26 cellular contexts compared by ENCODE assay signal in the genomic region with DNA sequence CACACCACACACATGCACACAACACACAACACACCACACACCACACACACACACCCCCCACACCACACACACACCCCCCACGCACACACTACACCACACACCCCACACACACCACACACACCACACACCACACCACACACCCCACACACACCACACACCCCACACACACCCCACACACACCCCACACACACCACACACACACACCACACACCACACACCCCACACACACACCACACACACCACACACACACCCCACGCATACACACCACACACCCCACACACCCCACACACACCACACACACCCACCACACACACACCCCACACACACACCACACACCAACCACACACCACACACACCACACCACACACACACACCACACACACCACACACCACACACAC. TPM values are rescaled to one million over a fixed set of nuclear protein-coding genes. Genes with fewer than 3 reads are reported as not detected.
DNase-seq lines count a peak whose midpoint lies in the region; ATAC-seq, FAIRE-seq and TF ChIP-seq lines count a peak whose summit lies in the region.
"Had no signal": no experiment of that assay in that cellular context is flagged by ENCODE, and none has a peak within 500 bp of the region (broad histone marks: within the 10 kb centered on the region; RNA-seq: fewer than 3 reads in every experiment).

No MANE protein-coding gene starts in this region.

- FAIRE-seq in K562 (lab: Jason Lieb, UNC), result peak; percentile 11
- FAIRE-seq: G401.6, RCC 7860 had no signal

- no peak overlapping the region for H4K91ac ChIP-seq in neuronal stem cell (ENCODE audit: low read depth, low read length, poor library complexity)

- no peaks in the 10 kb centered on the region for H3K27me3 Mint-ChIP-seq in stimulated activated naive CD8-positive, alpha-beta T cell treated with anti-CD3 and anti-CD28 coated beads, Interleukin-15, amount 100 ng/mL, for 72 hours
- H3K27me3 Mint-ChIP-seq in WTC11 (ENCODE audit: low read depth), result no peaks in the 10 kb centered on the region

- no peak overlapping the region for H3K23ac ChIP-seq in neuronal stem cell (ENCODE audit: low read depth, low read length, poor library complexity)

- H3K9me3 ChIP-seq in K562 (replicated peaks; ENCODE audit: control insufficient read depth, insufficient read depth, low read depth, low read length) (0 out of 2 replicates have a peak, but pooled peaks cover 3% of the 10 kb centered on the region), neuronal stem cell (replicated peaks in 1 of 2; ENCODE audit: control insufficient read depth in 2 of 2, insufficient read depth in 1 of 2, low read depth in 1 of 2, low read length in 2 of 2) (peaks cover 0 to 3% of the 10 kb centered on the region in 2 donors)
- H3K9me3 ChIP-seq: SJCRH30 had no signal

- no peak overlapping the region for H3K4me3 Mint-ChIP-seq in stimulated activated naive CD8-positive, alpha-beta T cell treated with anti-CD3 and anti-CD28 coated beads, Interleukin-15, amount 100 ng/mL, for 72 hours
- no peak overlapping the region for H3K4me3 Mint-ChIP-seq in WTC11
- H3K4me3 Mint-ChIP-seq: CD8-positive, alpha-beta memory T cell; T-cell had no signal

- TF ChIP-seq EP300 in K562 (IDR thresholded peaks at IDR 0.05; ENCODE audit: low read length), result no peak

- no CpG with 5 or more reads among the region's 2 CpGs for WGBS in K562 (ENCODE audit: insufficient coverage, low coverage, missing lambda C conversion rate)
- WGBS in neuronal stem cell (ENCODE audit: extremely low coverage in 2 of 2, insufficient read length in 2 of 2, insufficient replicate concordance in 1 of 2), 2 donors, result 100% methylated on average over 1 of the region's 2 CpGs; no CpG with 5 or more reads in 1 of the 2 donors

- H3K27me3 ChIP-seq in K562 (ENCODE audit: control insufficient read depth in 2 of 2, insufficient read depth in 2 of 2, low read length in 2 of 2) (no peaks in the 10 kb centered on the region), neuronal stem cell (ENCODE audit: control insufficient read depth in 3 of 3, insufficient read depth in 3 of 3, low read depth in 1 of 3, low read length in 3 of 3) (peaks cover 0 to 1% (median 0%) of the 10 kb centered on the region in 3 experiments)
- H3K27me3 ChIP-seq: SJCRH30 had no signal

- H2BK120ac ChIP-seq in neuronal stem cell (ENCODE audit: low read depth, low read length), result no peak overlapping the region

- H3K4ac ChIP-seq in neuronal stem cell (ENCODE audit: low read length), result no peak overlapping the region

- H3K27ac ChIP-seq in K562 (ENCODE audit: extremely low read depth, low read depth, low read length) (no peak overlapping the region), neuronal stem cell (replicated peaks; ENCODE audit: low read length) (no peak overlapping the region)
- H3K27ac ChIP-seq: SJCRH30 had no signal

- H3K14ac ChIP-seq in neuronal stem cell (ENCODE audit: low read length), result peak overlapping the region; percentile 11

- H3K4me2 ChIP-seq in K562 (ENCODE audit: insufficient read depth, low read length) (no peak overlapping the region), neuronal stem cell (ENCODE audit: insufficient read depth, low read length, poor library complexity, severe bottlenecking) (no peak overlapping the region)

- H3K9me1 ChIP-seq in K562 (ENCODE audit: control insufficient read depth, insufficient read depth, low read length), result no peaks in the 10 kb centered on the region

- H3K79me2 ChIP-seq in K562 (ENCODE audit: control insufficient read depth, insufficient read depth, low read length), result no peaks in the 10 kb centered on the region

- no peaks in the 10 kb centered on the region for H3K36me3 ChIP-seq in K562 (ENCODE audit: control insufficient read depth, insufficient read depth, low read length)
- no peaks in the 10 kb centered on the region for H3K36me3 ChIP-seq in neuronal stem cell (replicated peaks in 1 of 2; ENCODE audit: control insufficient read depth in 2 of 2, insufficient read depth in 2 of 2, low read length in 2 of 2)
- H3K36me3 ChIP-seq: SJCRH30 had no signal

- H2AFZ ChIP-seq in K562 (ENCODE audit: low read depth, low read length) (no peak overlapping the region), neuronal stem cell (ENCODE audit: low read length) (no peak overlapping the region)

- in situ Hi-C loops in K562 (cut with MboI), result no loop called here

- no peak overlapping the region for H2AK5ac ChIP-seq in neuronal stem cell (ENCODE audit: low read depth, low read length)

- no peaks in the 10 kb centered on the region for H3K9me3 Mint-ChIP-seq in stimulated activated naive CD8-positive, alpha-beta T cell treated with anti-CD3 and anti-CD28 coated beads, Interleukin-15, amount 100 ng/mL, for 72 hours
- H3K9me3 Mint-ChIP-seq in WTC11, result peaks cover 20% of the 10 kb centered on the region
- H3K9me3 Mint-ChIP-seq: CD8-positive, alpha-beta memory T cell had no signal

- H3K79me1 ChIP-seq in neuronal stem cell (ENCODE audit: low read depth, low read length), result no peaks in the 10 kb centered on the region

- DNase-seq in stimulated activated naive CD8-positive, alpha-beta T cell treated with anti-CD3 and anti-CD28 coated beads, Interleukin-15, amount 100 ng/mL, for 72 hours, result no peak
- no peak for DNase-seq in stimulated activated naive CD8-positive, alpha-beta T cell treated with anti-CD3 and anti-CD28 coated beads, Interleukin-15, Interleukin-2, amounts not matched to agents 100 U/mL and 50 U/mL, for 24 hours
- DNase-seq in K562 (ENCODE audit: extremely low read depth in 1 of 4, low spot score in 3 of 4), result no peak
- DNase-seq in neuronal stem cell (ENCODE audit: low spot score), result no peak
- no peak for DNase-seq in WTC11 (ENCODE audit: low spot score)
- no peak for DNase-seq in NCI-H2107 treated with DMSO at 0.1 percent for 48 hours (lab: John Stamatoyannopoulos, UW; ENCODE audit: unreplicated experiment)
- DNase-seq in left ventricle myocardium superior, result no peak
- DNase-seq: 8988T; AML-193; C1 segment of cervical spinal cord; Calu3; CD8-positive, alpha-beta memory T cell; GOT3; KBM-7; MM.1S; NCI-H1092; NCI-H2029 treated with DMSO at 0.1 percent for 48 hours; NCI-H2171; NCI-H524 treated with DMSO at 0.1 percent for 48 hours; OCI-M1; SJCRH30; T-cell had no signal

- no peak overlapping the region for H3K9ac ChIP-seq in K562 (ENCODE audit: insufficient read depth in 1 of 2, low read depth in 2 of 2, low read length in 2 of 2)
- H3K9ac ChIP-seq in neuronal stem cell (ENCODE audit: low read depth, low read length, poor library complexity), result no peak overlapping the region

- no peak overlapping the region for H4K8ac ChIP-seq in neuronal stem cell (ENCODE audit: low read depth, low read length)

- intact Hi-C loops in K562 (cut with micrococcal nuclease), result loop anchor here (5.0 kb wide), 1 partner anchor 51 kb away; no protein-coding TSS in a partner anchor
- intact Hi-C loops in left ventricle myocardium superior (cut with micrococcal nuclease), result no loop called here

- H3K36me3 Mint-ChIP-seq in WTC11, result peaks cover 11% of the 10 kb centered on the region
- H3K36me3 Mint-ChIP-seq: T-cell had no signal

- H3K4me3 ChIP-seq in K562 (no peak overlapping the region), neuronal stem cell (ENCODE audit: low read length in 2 of 2) (peak overlapping the region in 1 of 2 donors; percentile 57)
- H3K4me3 ChIP-seq: SJCRH30 had no signal

- no peak for TF ChIP-seq POLR2A in K562 (conservative IDR thresholded peaks at IDR 0.05)

- BruUV-seq in K562 (replicated peaks; lab: Mats Ljungman, UMichigan), result no TSS peak

- no peak for TF ChIP-seq RAD21 in K562 (CRISPR knock-in tag; conservative IDR thresholded peaks at IDR 0.05 in 1 of 2, IDR thresholded peaks at IDR 0.05 in 1 of 2)

- TF ChIP-seq CTCF in K562 (IDR thresholded peaks at IDR 0.05 in 2 of 3, conservative IDR thresholded peaks at IDR 0.05 in 1 of 3; ENCODE audit: insufficient read depth in 2 of 3, low read depth in 1 of 3, low read length in 3 of 3) (no peak), WTC11 (IDR thresholded peaks at IDR 0.05) (no peak)

- H2BK15ac ChIP-seq in neuronal stem cell (ENCODE audit: low read length), result no peak overlapping the region

- CTCF ChIA-PET in K562 (lab: Yijun Ruan, JAX; ENCODE audit: low intra/inter-chr PET ratio) (no interaction called here), WTC11 (lab: Charles Lee) (no interaction called here)

- peak; percentile 43 for ATAC-seq in stimulated activated naive CD8-positive, alpha-beta T cell treated with anti-CD3 and anti-CD28 coated beads, Interleukin-15, amount 100 ng/mL, for 72 hours
- ATAC-seq in stimulated activated naive CD8-positive, alpha-beta T cell treated with anti-CD3 and anti-CD28 coated beads, Interleukin-15, Interleukin-2, amounts not matched to agents 100 U/mL and 50 U/mL, for 24 hours, result no peak
- ATAC-seq in K562 (no peak), WTC11 (no peak), left ventricle myocardium superior (no peak)
- ATAC-seq: HCT116, T-cell had no signal

- H3K18ac ChIP-seq in neuronal stem cell (ENCODE audit: low read length), result no peak overlapping the region

- POLR2A ChIA-PET in K562 (lab: Yijun Ruan, JAX), result interaction anchor here (0.6 to 0.8 kb wide), 2 partner anchors 13 to 283 kb away, joined by 3 to 4 read pairs; no protein-coding TSS in a partner anchor
- POLR2A ChIA-PET in WTC11 (lab: Charles Lee), result no interaction called here

- H3K4me1 ChIP-seq in K562 (replicated peaks in 1 of 2; ENCODE audit: control insufficient read depth in 2 of 2, insufficient read depth in 2 of 2, low read length in 2 of 2), result no peaks in the 10 kb centered on the region; a peak in 2 of 5 replicates
- H3K4me1 ChIP-seq in neuronal stem cell (ENCODE audit: control insufficient read depth in 2 of 2, insufficient read depth in 1 of 2, low read depth in 1 of 2, low read length in 2 of 2), result peaks cover 0 to 2% of the 10 kb centered on the region in 2 donors

- no peak overlapping the region for H2BK5ac ChIP-seq in neuronal stem cell (ENCODE audit: low read length)

- no peak overlapping the region for H2BK12ac ChIP-seq in neuronal stem cell (ENCODE audit: low read length)

- no peak overlapping the region for H3K27ac Mint-ChIP-seq in stimulated activated naive CD8-positive, alpha-beta T cell treated with anti-CD3 and anti-CD28 coated beads, Interleukin-15, amount 100 ng/mL, for 72 hours
- H3K27ac Mint-ChIP-seq in WTC11, result no peak overlapping the region
- H3K27ac Mint-ChIP-seq: CD8-positive, alpha-beta memory T cell; T-cell had no signal

- no peaks in the 10 kb centered on the region for H4K20me1 ChIP-seq in K562 (replicated peaks; ENCODE audit: control insufficient read depth, insufficient read depth, low read length)

- no peaks in the 10 kb centered on the region for H3K4me1 Mint-ChIP-seq in stimulated activated naive CD8-positive, alpha-beta T cell treated with anti-CD3 and anti-CD28 coated beads, Interleukin-15, amount 100 ng/mL, for 72 hours
- H3K4me1 Mint-ChIP-seq in WTC11, result peaks cover 11% of the 10 kb centered on the region
- H3K4me1 Mint-ChIP-seq: CD8-positive, alpha-beta memory T cell; T-cell had no signal

RNA-seq across cellular contexts. Expression of a gene that starts 16.4 kb away (rescaled TPM):
- not detected in 2 replicates for total RNA-seq in K562 (2011; cell fraction: chromatin; rRNA removed; ENCODE audit: low replicate concordance)
- not detected in 2 replicates for total RNA-seq in K562 (2011; cell fraction: nucleolus; rRNA removed)
- not detected in 2 replicates for total RNA-seq in K562 (2011; cell fraction: nucleoplasm; rRNA removed)
- total RNA-seq in K562 (2014; rRNA removed) (not detected in 2 replicates), K562 (2014; rRNA removed; fragmentation: Illumina TruSeq; extraction: Trizol) (not detected in 2 replicates), K562 (2015; rRNA removed; fragmentation: Illumina TruSeq; extraction: Trizol) (not detected in 2 replicates), K562 (2021) (not detected in 2 replicates), WTC11 (2021) (not detected in 3 replicates), left ventricle myocardium superior (not detected)
- polyA plus RNA-seq in K562 (2011; rRNA removed) (not detected in 2 replicates), K562 (2014; fragmentation: Illumina TruSeq; extraction: Trizol) (not detected in 2 replicates), K562 (2014; fragmentation: Nextera tagmentation; extraction: Ambion mirVana) (not detected), K562 (2014; rRNA removed) (not detected in 2 replicates)
- not detected in 2 replicates for polyA plus RNA-seq in K562 (2011; cell fraction: cytosol; rRNA removed)
- polyA plus RNA-seq in K562 (2011; cell fraction: nucleus; rRNA removed), result not detected in 2 replicates
- not detected in 2 replicates for polyA plus RNA-seq in K562 (2012)
- polyA minus RNA-seq in K562 (2011; rRNA and poly(A)+ RNA removed), result not detected in 2 replicates
- not detected in 2 replicates for polyA minus RNA-seq in K562 (2011; cell fraction: cytosol; rRNA and poly(A)+ RNA removed)
- not detected in 2 replicates for polyA minus RNA-seq in K562 (2011; cell fraction: nucleus; rRNA and poly(A)+ RNA removed)
- polyA plus RNA-seq in neuronal stem cell (2013, experiment 1 of 2), result not detected
- not detected for polyA plus RNA-seq in neuronal stem cell (2013, experiment 2 of 2)
- total RNA-seq: Calu3; CD8-positive, alpha-beta memory T cell; Daoy; T-cell had no signal
- polyA plus RNA-seq: CD8-positive, alpha-beta memory T cell had no signal

RNA-seq across cellular contexts. Expression of a gene that starts 23.4 kb away (rescaled TPM):
- total RNA-seq in K562 (2011; cell fraction: chromatin; rRNA removed; ENCODE audit: low replicate concordance), result 8.4 and 9.7 TPM in 2 replicates
- total RNA-seq in K562 (2011; cell fraction: nucleolus; rRNA removed), result 4.3 TPM in 2 replicates
- total RNA-seq in K562 (2011; cell fraction: nucleoplasm; rRNA removed), result 3.1 and 4.9 TPM in 2 replicates
- total RNA-seq in K562 (2014; rRNA removed) (6.6 and 7.8 TPM in 2 replicates), K562 (2014; rRNA removed; fragmentation: Illumina TruSeq; extraction: Trizol) (6.9 and 7.8 TPM in 2 replicates), K562 (2015; rRNA removed; fragmentation: Illumina TruSeq; extraction: Trizol) (6.3 and 7.5 TPM in 2 replicates), K562 (2021) (6.3 and 6.8 TPM in 2 replicates), WTC11 (2021) (0.15 to 0.25 TPM in 2 of 3 replicates, not detected in the other), left ventricle myocardium superior (0.12 TPM)
- polyA plus RNA-seq in K562 (2011; rRNA removed) (4.7 and 10.1 TPM in 2 replicates), K562 (2014; fragmentation: Illumina TruSeq; extraction: Trizol) (8.5 and 9.8 TPM in 2 replicates), K562 (2014; fragmentation: Nextera tagmentation; extraction: Ambion mirVana) (10 to 100 TPM in 1 of 2 experiments, 1 to 10 TPM in 1; 8.3 to 10.1 TPM), K562 (2014; rRNA removed) (5.5 TPM in 2 replicates)
- polyA plus RNA-seq in K562 (2011; cell fraction: cytosol; rRNA removed), result 3.6 and 10.6 TPM in 2 replicates
- 4.4 and 8.6 TPM in 2 replicates for polyA plus RNA-seq in K562 (2011; cell fraction: nucleus; rRNA removed)
- polyA plus RNA-seq in K562 (2012), result 8.6 and 9.6 TPM in 2 replicates
- polyA minus RNA-seq in K562 (2011; rRNA and poly(A)+ RNA removed), result 4.2 and 7.3 TPM in 2 replicates
- 0.91 and 3.4 TPM in 2 replicates for polyA minus RNA-seq in K562 (2011; cell fraction: cytosol; rRNA and poly(A)+ RNA removed)
- 2.3 and 2.4 TPM in 2 replicates for polyA minus RNA-seq in K562 (2011; cell fraction: nucleus; rRNA and poly(A)+ RNA removed)
- polyA plus RNA-seq in neuronal stem cell (2013, experiment 1 of 2), result not detected
- not detected for polyA plus RNA-seq in neuronal stem cell (2013, experiment 2 of 2)
- total RNA-seq: Calu3; CD8-positive, alpha-beta memory T cell; SJCRH30; T-cell had no signal
- polyA plus RNA-seq: CD8-positive, alpha-beta memory T cell had no signal

RNA-seq across cellular contexts. Expression of a gene that starts 31.2 kb away (rescaled TPM):
- total RNA-seq in K562 (2011; cell fraction: chromatin; rRNA removed; ENCODE audit: low replicate concordance), result 210 and 255 TPM in 2 replicates
- 116 and 127 TPM in 2 replicates for total RNA-seq in K562 (2011; cell fraction: nucleolus; rRNA removed)
- total RNA-seq in K562 (2011; cell fraction: nucleoplasm; rRNA removed), result 147 and 162 TPM in 2 replicates
- 115 TPM in 2 replicates for total RNA-seq in K562 (2014; rRNA removed)
- total RNA-seq in K562 (2014; rRNA removed; fragmentation: Illumina TruSeq; extraction: Trizol), result 106 and 114 TPM in 2 replicates
- 98.1 and 105 TPM in 2 replicates for total RNA-seq in K562 (2015; rRNA removed; fragmentation: Illumina TruSeq; extraction: Trizol)
- 152 and 158 TPM in 2 replicates for total RNA-seq in K562 (2021)
- polyA plus RNA-seq in K562 (2011; rRNA removed), result 258 and 270 TPM in 2 replicates
- 98.2 and 133 TPM in 2 replicates for polyA plus RNA-seq in K562 (2011; cell fraction: cytosol; rRNA removed)
- 136 and 256 TPM in 2 replicates for polyA plus RNA-seq in K562 (2011; cell fraction: nucleus; rRNA removed)
- polyA plus RNA-seq in K562 (2012), result 103 and 113 TPM in 2 replicates
- 113 and 136 TPM in 2 replicates for polyA plus RNA-seq in K562 (2014; fragmentation: Illumina TruSeq; extraction: Trizol)
- polyA plus RNA-seq in K562 (2014; fragmentation: Nextera tagmentation; extraction: Ambion mirVana), result 10 to 100 TPM; 47.4 to 53.0 TPM
- 98.9 and 105 TPM in 2 replicates for polyA plus RNA-seq in K562 (2014; rRNA removed)
- 409 and 471 TPM in 2 replicates for polyA minus RNA-seq in K562 (2011; rRNA and poly(A)+ RNA removed)
- polyA minus RNA-seq in K562 (2011; cell fraction: cytosol; rRNA and poly(A)+ RNA removed), result 218 and 242 TPM in 2 replicates
- polyA minus RNA-seq in K562 (2011; cell fraction: nucleus; rRNA and poly(A)+ RNA removed), result 195 and 518 TPM in 2 replicates
- 45.2 TPM for polyA plus RNA-seq in neuronal stem cell (2013, experiment 1 of 2)
- 45.1 TPM for polyA plus RNA-seq in neuronal stem cell (2013, experiment 2 of 2)
- 85.4 to 100 TPM (median 97.4 TPM) in 3 replicates for total RNA-seq in WTC11 (2021)
- total RNA-seq in left ventricle myocardium superior, result 16.5 TPM
